Comparison of ENCODE assay signal across 10 cellular contexts in the genomic region with DNA sequence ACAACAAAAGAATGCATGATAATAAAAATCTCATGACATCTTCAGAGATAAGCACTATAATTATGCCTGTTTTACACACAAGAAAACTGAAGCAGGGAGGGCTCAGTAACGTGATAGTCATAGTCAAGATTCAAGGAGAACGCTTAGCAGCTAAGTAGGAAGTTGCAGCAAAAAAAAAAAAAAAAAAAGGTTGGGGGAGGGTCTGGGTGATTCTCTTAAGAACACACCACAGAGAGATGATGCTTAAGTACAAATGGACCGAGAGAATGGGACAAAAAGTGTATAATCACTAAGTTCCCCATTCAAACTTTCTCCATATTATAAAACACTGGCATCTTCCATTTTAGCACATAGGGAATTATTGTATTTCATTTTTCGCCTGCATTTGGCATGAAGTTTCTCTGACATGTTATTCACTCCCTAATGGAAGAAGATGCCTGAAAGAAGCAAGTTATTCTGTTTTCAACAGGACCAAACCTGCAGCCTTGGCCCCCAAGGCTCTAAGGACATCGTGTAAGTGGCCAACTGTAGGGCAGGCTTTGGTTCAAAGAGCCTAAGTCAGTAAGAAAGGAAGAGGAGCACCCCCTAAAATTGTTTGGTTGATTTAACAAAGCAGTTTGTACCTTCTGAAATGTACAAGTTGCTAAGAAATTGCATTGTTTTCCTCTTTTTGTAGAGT.
DNase-seq lines count a peak whose midpoint lies in the region; ATAC-seq lines count a peak whose summit lies in the region.
"Had no signal": no experiment of that assay in that cellular context is flagged by ENCODE, and none has a peak within 500 bp of the region (broad histone marks: within the 10 kb centered on the region; RNA-seq: fewer than 3 reads in every experiment).

No MANE protein-coding gene starts in this region.

- no peak overlapping the region for H2BK15ac ChIP-seq in mesendoderm (replicated peaks; ENCODE audit: low read depth)

- peak overlapping the region; percentile 71 for H3K18ac ChIP-seq in mesendoderm (ENCODE audit: low read length)

- no peak overlapping the region for H3K9ac ChIP-seq in BLaER1 treated with 17β-estradiol and CSF1 and Interleukin-3, amounts not matched to agents 10 nM and 100 nM
- H3K9ac ChIP-seq in SK-N-MC (ENCODE audit: insufficient read length) (no peak overlapping the region), mesendoderm (ENCODE audit: low read length) (no peak overlapping the region)
- H3K9ac ChIP-seq: GM23248 had no signal

- H3K4me3 ChIP-seq in BLaER1 treated with 17β-estradiol and CSF1 and Interleukin-3, amounts not matched to agents 10 nM and 100 nM = no peak overlapping the region
- H3K4me3 ChIP-seq in SK-N-MC = 0 out of 2 replicates have a peak overlapping the region, but pooled peaks have one; percentile 18
- H3K4me3 ChIP-seq in mesendoderm (ENCODE audit: low read length) = no peak overlapping the region
- H3K4me3 ChIP-seq: GM23248 had no signal

- H2BK120ac ChIP-seq in mesendoderm (ENCODE audit: low read depth, low read length) = no peak overlapping the region

- ATAC-seq in HG02678 (IDR thresholded peaks at IDR 0.05; ENCODE audit: unreplicated experiment) = peak; percentile 10
- no peak for ATAC-seq in HG03457 (IDR thresholded peaks at IDR 0.05; ENCODE audit: unreplicated experiment)
- ATAC-seq: CD8-positive, alpha-beta T cell had no signal

- no peak overlapping the region for H3K27ac ChIP-seq in BLaER1 treated with 17β-estradiol and CSF1 and Interleukin-3, amounts not matched to agents 10 nM and 100 nM
- H3K27ac ChIP-seq in SK-N-MC (peak overlapping the region; percentile 75), mesendoderm (ENCODE audit: low read depth, low read length) (no peak overlapping the region)
- H3K27ac ChIP-seq: GM23248 had no signal

- H3K4me2 ChIP-seq in BLaER1 treated with 17β-estradiol and CSF1 and Interleukin-3, amounts not matched to agents 10 nM and 100 nM = peak overlapping the region in 9 of 11 experiments; percentile 50 to 80 (median 67); a peak in 13 of 22 replicates
- H3K4me2 ChIP-seq in mesendoderm (ENCODE audit: low read length) = no peak overlapping the region

- H3K9me3 ChIP-seq in BLaER1 treated with 17β-estradiol and CSF1 and Interleukin-3, amounts not matched to agents 10 nM and 100 nM (replicated peaks in 1 of 11) = peaks cover 9 to 23% (median 20%) of the 10 kb centered on the region in 11 experiments; a peak in 18 of 22 replicates
- no peaks in the 10 kb centered on the region for H3K9me3 ChIP-seq in SK-N-MC (ENCODE audit: low read depth, low read length)

- no peak overlapping the region for H4K5ac ChIP-seq in mesendoderm (ENCODE audit: low read length)

- H2AK5ac ChIP-seq in mesendoderm (ENCODE audit: low read length) = no peak overlapping the region

- H2BK5ac ChIP-seq in mesendoderm (ENCODE audit: low read length) = peak overlapping the region; percentile 96

- H4K8ac ChIP-seq in mesendoderm (ENCODE audit: low read depth, low read length) = no peak overlapping the region

- WGBS in mesendoderm (ENCODE audit: extremely low coverage, insufficient coverage, low lambda C conversion rate) = no CpG with 5 or more reads among the region's 5 CpGs

- peaks cover 0 to 3% (median 0%) of the 10 kb centered on the region in 11 experiments; a peak in 1 of 22 replicates for H4K20me1 ChIP-seq in BLaER1 treated with 17β-estradiol and CSF1 and Interleukin-3, amounts not matched to agents 10 nM and 100 nM

- H3K56ac ChIP-seq in mesendoderm (ENCODE audit: low read length) = peak overlapping the region; percentile 79

- no peak overlapping the region for H3K4ac ChIP-seq in mesendoderm (ENCODE audit: low read depth, low read length)

- no peaks in the 10 kb centered on the region for H3K79me1 ChIP-seq in mesendoderm (ENCODE audit: low read length)

- no peak overlapping the region for H3K23ac ChIP-seq in mesendoderm (ENCODE audit: low read length)

- H3K79me2 ChIP-seq in mesendoderm (ENCODE audit: control insufficient read depth, insufficient read depth, low read length) = no peaks in the 10 kb centered on the region

- no peak for DNase-seq in SK-N-MC (ENCODE audit: low read depth, low spot score)
- DNase-seq in mesendoderm = peak; percentile 51
- no peak for DNase-seq in activated CD8-positive, alpha-beta memory T cell treated with anti-CD3 and anti-CD28 coated beads, Interleukin-2, amount 50 U/mL, for 48 hours
- DNase-seq in anterior cingulate cortex (lab: John Stamatoyannopoulos, UW) = no peak
- DNase-seq: CD8-positive, alpha-beta T cell; SIG-M5 had no signal

- peaks cover 0 to 14% (median 0%) of the 10 kb centered on the region in 11 experiments; a peak in 2 of 22 replicates for H3K36me3 ChIP-seq in BLaER1 treated with 17β-estradiol and CSF1 and Interleukin-3, amounts not matched to agents 10 nM and 100 nM
- H3K36me3 ChIP-seq in SK-N-MC (ENCODE audit: insufficient read depth, low read length) (no peaks in the 10 kb centered on the region), mesendoderm (ENCODE audit: control insufficient read depth, insufficient read depth, low read length) (no peaks in the 10 kb centered on the region)

- peaks cover 39 to 69% (median 60%) of the 10 kb centered on the region in 10 experiments for H3K4me1 ChIP-seq in BLaER1 treated with 17β-estradiol and CSF1 and Interleukin-3, amounts not matched to agents 10 nM and 100 nM
- peaks cover 6% of the 10 kb centered on the region for H3K4me1 ChIP-seq in mesendoderm (ENCODE audit: control insufficient read depth, low read depth, low read length)

- H3K27me3 ChIP-seq in BLaER1 treated with 17β-estradiol and CSF1 and Interleukin-3, amounts not matched to agents 10 nM and 100 nM = no peaks in the 10 kb centered on the region
- no peaks in the 10 kb centered on the region for H3K27me3 ChIP-seq in mesendoderm (ENCODE audit: insufficient read depth, low read length, poor library complexity)
